2 cellular contexts compared by ENCODE assay signal in the genomic region with DNA sequence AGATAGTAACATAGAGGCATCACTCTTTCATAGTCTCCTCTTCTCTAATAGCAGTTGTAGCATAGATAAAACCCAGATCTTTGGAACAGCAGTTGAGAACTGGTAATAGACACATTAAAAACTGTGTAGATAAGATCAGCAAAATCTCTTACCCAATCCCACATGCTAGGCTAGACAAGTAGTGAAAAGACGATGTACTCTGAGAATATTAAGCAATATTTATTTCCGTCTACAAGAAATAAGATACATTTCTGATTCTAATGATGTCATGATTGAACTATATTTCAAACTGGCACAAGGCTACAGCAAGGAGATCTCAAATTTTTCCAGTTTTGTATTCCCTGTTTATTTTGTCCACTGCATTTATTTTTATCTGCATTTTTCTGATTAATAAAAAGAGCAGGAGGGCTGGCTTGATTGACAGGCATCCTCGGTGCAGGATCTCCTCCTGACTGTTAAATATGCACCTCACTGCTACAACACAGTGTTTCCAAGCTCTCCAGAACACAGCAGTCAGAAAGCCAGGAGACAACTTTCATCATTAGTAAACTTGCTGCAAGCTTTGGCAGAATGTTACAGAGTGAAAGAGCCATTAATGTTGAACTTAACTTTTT.
TF ChIP-seq lines count a peak whose summit lies in the region.

No MANE protein-coding gene starts in this region.

TF ChIP-seq in SK-N-SH, 30 proteins besides CTCF, POLR2A, EP300 and RAD21 (continued from another document):
- TF ChIP-seq, protein P1, sequence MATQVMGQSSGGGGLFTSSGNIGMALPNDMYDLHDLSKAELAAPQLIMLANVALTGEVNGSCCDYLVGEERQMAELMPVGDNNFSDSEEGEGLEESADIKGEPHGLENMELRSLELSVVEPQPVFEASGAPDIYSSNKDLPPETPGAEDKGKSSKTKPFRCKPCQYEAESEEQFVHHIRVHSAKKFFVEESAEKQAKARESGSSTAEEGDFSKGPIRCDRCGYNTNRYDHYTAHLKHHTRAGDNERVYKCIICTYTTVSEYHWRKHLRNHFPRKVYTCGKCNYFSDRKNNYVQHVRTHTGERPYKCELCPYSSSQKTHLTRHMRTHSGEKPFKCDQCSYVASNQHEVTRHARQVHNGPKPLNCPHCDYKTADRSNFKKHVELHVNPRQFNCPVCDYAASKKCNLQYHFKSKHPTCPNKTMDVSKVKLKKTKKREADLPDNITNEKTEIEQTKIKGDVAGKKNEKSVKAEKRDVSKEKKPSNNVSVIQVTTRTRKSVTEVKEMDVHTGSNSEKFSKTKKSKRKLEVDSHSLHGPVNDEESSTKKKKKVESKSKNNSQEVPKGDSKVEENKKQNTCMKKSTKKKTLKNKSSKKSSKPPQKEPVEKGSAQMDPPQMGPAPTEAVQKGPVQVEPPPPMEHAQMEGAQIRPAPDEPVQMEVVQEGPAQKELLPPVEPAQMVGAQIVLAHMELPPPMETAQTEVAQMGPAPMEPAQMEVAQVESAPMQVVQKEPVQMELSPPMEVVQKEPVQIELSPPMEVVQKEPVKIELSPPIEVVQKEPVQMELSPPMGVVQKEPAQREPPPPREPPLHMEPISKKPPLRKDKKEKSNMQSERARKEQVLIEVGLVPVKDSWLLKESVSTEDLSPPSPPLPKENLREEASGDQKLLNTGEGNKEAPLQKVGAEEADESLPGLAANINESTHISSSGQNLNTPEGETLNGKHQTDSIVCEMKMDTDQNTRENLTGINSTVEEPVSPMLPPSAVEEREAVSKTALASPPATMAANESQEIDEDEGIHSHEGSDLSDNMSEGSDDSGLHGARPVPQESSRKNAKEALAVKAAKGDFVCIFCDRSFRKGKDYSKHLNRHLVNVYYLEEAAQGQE (IDR thresholded peaks at IDR 0.05; ENCODE audit: low read depth, low read length) = no peak
- no peak for TF ChIP-seq CHD2 (IDR thresholded peaks at IDR 0.05; ENCODE audit: low read length, partially characterized antibody)
- no peak for TF ChIP-seq ELF1 (IDR thresholded peaks at IDR 0.05)
- TF ChIP-seq PBX3 (IDR thresholded peaks at IDR 0.05) = no peak
- TF ChIP-seq NRF1 (IDR thresholded peaks at IDR 0.05; ENCODE audit: low read depth, low read length) = no peak
- no peak for TF ChIP-seq MXI1 (IDR thresholded peaks at IDR 0.05; ENCODE audit: low read depth, low read length)
- no peak for TF ChIP-seq MEF2A (IDR thresholded peaks at IDR 0.05; ENCODE audit: borderline replicate concordance, low read depth)
- TF ChIP-seq, protein P2, sequence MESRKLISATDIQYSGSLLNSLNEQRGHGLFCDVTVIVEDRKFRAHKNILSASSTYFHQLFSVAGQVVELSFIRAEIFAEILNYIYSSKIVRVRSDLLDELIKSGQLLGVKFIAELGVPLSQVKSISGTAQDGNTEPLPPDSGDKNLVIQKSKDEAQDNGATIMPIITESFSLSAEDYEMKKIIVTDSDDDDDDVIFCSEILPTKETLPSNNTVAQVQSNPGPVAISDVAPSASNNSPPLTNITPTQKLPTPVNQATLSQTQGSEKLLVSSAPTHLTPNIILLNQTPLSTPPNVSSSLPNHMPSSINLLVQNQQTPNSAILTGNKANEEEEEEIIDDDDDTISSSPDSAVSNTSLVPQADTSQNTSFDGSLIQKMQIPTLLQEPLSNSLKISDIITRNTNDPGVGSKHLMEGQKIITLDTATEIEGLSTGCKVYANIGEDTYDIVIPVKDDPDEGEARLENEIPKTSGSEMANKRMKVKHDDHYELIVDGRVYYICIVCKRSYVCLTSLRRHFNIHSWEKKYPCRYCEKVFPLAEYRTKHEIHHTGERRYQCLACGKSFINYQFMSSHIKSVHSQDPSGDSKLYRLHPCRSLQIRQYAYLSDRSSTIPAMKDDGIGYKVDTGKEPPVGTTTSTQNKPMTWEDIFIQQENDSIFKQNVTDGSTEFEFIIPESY (IDR thresholded peaks at IDR 0.05; ENCODE audit: borderline replicate concordance, low read depth) = no peak
- no peak for TF ChIP-seq EZH2phosphoT487 (IDR thresholded peaks at IDR 0.05; ENCODE audit: borderline replicate concordance, low read depth)
- TF ChIP-seq, protein P3, sequence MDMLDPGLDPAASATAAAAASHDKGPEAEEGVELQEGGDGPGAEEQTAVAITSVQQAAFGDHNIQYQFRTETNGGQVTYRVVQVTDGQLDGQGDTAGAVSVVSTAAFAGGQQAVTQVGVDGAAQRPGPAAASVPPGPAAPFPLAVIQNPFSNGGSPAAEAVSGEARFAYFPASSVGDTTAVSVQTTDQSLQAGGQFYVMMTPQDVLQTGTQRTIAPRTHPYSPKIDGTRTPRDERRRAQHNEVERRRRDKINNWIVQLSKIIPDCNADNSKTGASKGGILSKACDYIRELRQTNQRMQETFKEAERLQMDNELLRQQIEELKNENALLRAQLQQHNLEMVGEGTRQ (IDR thresholded peaks at IDR 0.05; ENCODE audit: borderline replicate concordance, low read depth, low read length) = no peak

TF ChIP-seq in SK-N-SH treated with all-trans-retinoic acid at 6 μM for 48 hours, 23 proteins besides CTCF, POLR2A, EP300 and RAD21 (continued from another document):
- TF ChIP-seq ISL1 (CRISPR knock-in tag; IDR thresholded peaks at IDR 0.05) (no peak), POU6F1 (CRISPR knock-in tag; IDR thresholded peaks at IDR 0.05; ENCODE audit: borderline replicate concordance, low read depth) (no peak), OSR1 (CRISPR knock-in tag; IDR thresholded peaks at IDR 0.05) (no peak), ESRRG (CRISPR knock-in tag; IDR thresholded peaks at IDR 0.05) (no peak), ZFP3 (CRISPR knock-in tag; IDR thresholded peaks at IDR 0.05) (no peak), PPARA (CRISPR knock-in tag; IDR thresholded peaks at IDR 0.05; ENCODE audit: borderline replicate concordance) (no peak), GLIS3 (CRISPR knock-in tag; IDR thresholded peaks at IDR 0.05) (no peak), BACH2 (CRISPR knock-in tag; IDR thresholded peaks at IDR 0.05; ENCODE audit: borderline replicate concordance) (no peak), ARNTL (CRISPR knock-in tag; IDR thresholded peaks at IDR 0.05; ENCODE audit: borderline replicate concordance, low read depth) (no peak), TCF4 (CRISPR knock-in tag; IDR thresholded peaks at IDR 0.05; ENCODE audit: borderline replicate concordance) (no peak), RARB (CRISPR knock-in tag; IDR thresholded peaks at IDR 0.05) (no peak)
